Comparison of ENCODE assay signal across 1 cellular context in genomic region chr11:47160753-47161133, GRCh38.
TF ChIP-seq lines count a peak whose summit lies in the region.

No MANE protein-coding gene starts in this region.

TF ChIP-seq in HepG2, 621 proteins besides CTCF, POLR2A, EP300 and RAD21:
- no peak for TF ChIP-seq ZNF460 (CRISPR knock-in tag; IDR thresholded peaks at IDR 0.05; ENCODE audit: borderline replicate concordance)
- peak; percentile 6; the same call in 1 of the 2 replicates for TF ChIP-seq KDM2A (CRISPR knock-in tag; IDR thresholded peaks at IDR 0.05; ENCODE audit: borderline replicate concordance, low read depth)
- no peak for TF ChIP-seq ZNF576 (CRISPR knock-in tag; IDR thresholded peaks at IDR 0.05)
